In genomic region chr18:48790226-48790863, GRCh38 we compare ENCODE assay signal across 12 cellular contexts.
DNase-seq lines count a peak whose midpoint lies in the region; ATAC-seq, FAIRE-seq and TF ChIP-seq lines count a peak whose summit lies in the region.
"Had no signal": no experiment of that assay in that cellular context is flagged by ENCODE, and none has a peak within 500 bp of the region (broad histone marks: within the 10 kb centered on the region; RNA-seq: fewer than 3 reads in every experiment).

No MANE protein-coding gene starts in this region.

- no peak overlapping the region for H2AFZ ChIP-seq in HepG2 (ENCODE audit: low read length)

- no peaks in the 10 kb centered on the region for H3K79me2 ChIP-seq in HepG2 (ENCODE audit: insufficient read depth, low read length)

- CTCF ChIA-PET in HepG2 (lab: Yijun Ruan, JAX; ENCODE audit: low intra/inter-chr PET ratio, low total read pairs) (no interaction called here), HEK293T (lab: Yijun Ruan, JAX) (no interaction called here)

- H3K27ac ChIP-seq in liver (ENCODE audit: low read depth in 1 of 2, low read length in 2 of 2) (peak overlapping the region; percentile 75 to 80), HepG2 (ENCODE audit: extremely low read length, insufficient read depth, low read length) (no peak overlapping the region)
- H3K27ac ChIP-seq: prostate gland had no signal

- FAIRE-seq in HepG2 (lab: Jason Lieb, UNC), result no peak

- TF ChIP-seq CTCF in liver (IDR thresholded peaks at IDR 0.05; ENCODE audit: low read depth, low read length, missing input control), result no peak
- TF ChIP-seq CTCF in HepG2 (CRISPR knock-in tag; IDR thresholded peaks at IDR 0.05), result no peak
- TF ChIP-seq CTCF in omental fat pad (IDR thresholded peaks at IDR 0.05), result no peak

- TF ChIP-seq RAD21 in liver (IDR thresholded peaks at IDR 0.05), result peak; percentile 41 to 44
- TF ChIP-seq RAD21 in HepG2 (CRISPR knock-in tag; IDR thresholded peaks at IDR 0.05), result no peak

- TF ChIP-seq POLR2A in HepG2 (IDR thresholded peaks at IDR 0.05; ENCODE audit: insufficient read depth in 1 of 2, low read depth in 2 of 2, low read length in 2 of 2), result no peak

- DNase-seq in HepG2 (ENCODE audit: low spot score), result no peak
- DNase-seq in omental fat pad (ENCODE audit: low spot score), result peak; percentile 51
- DNase-seq in NCI-H1092 (lab: John Stamatoyannopoulos, UW), result no peak
- no peak for DNase-seq in retina
- DNase-seq in HEK293T (ENCODE audit: extremely low spot score), result no peak
- DNase-seq: activated CD4-positive, alpha-beta memory T cell treated with anti-CD3 and anti-CD28 coated beads, Interleukin-2, amount 10 ng/mL, durations not matched to agents 7 days and 5 days; H9; NCI-H774 had no signal

- H4K20me1 ChIP-seq in HepG2 (ENCODE audit: insufficient read depth, low read length), result no peaks in the 10 kb centered on the region

- WGBS in liver, result 73% methylated on average over 22 of the region's 22 CpGs
- WGBS in HepG2 (ENCODE audit: low lambda C conversion rate), result 99% methylated on average over 16 of the region's 22 CpGs

- intact Hi-C loops in HepG2 (cut with micrococcal nuclease; ENCODE audit: unreplicated experiment), result no loop called here

- H3K4me3 ChIP-seq in liver (ENCODE audit: low read depth in 1 of 3, low read length in 3 of 3) (no peak overlapping the region), HepG2 (replicated peaks in 1 of 3; ENCODE audit: insufficient read depth in 1 of 3, low read depth in 2 of 3, low read length in 3 of 3) (no peak overlapping the region)
- H3K4me3 ChIP-seq: prostate gland had no signal

- ATAC-seq in HepG2 (no peak), esophagus mucosa (peak; percentile 36), omental fat pad (ENCODE audit: low FRiP score) (peak; percentile 57), HG03135 (IDR thresholded peaks at IDR 0.05; ENCODE audit: unreplicated experiment) (no peak)

- POLR2A ChIA-PET in HepG2 (lab: Yijun Ruan, JAX), result no interaction called here
- POLR2A ChIA-PET in HEK293T (lab: Yijun Ruan, JAX), result no interaction called here

- no peak overlapping the region for H3K4me2 ChIP-seq in HepG2 (ENCODE audit: low read depth, low read length)

- no TSS peak for BruUV-seq in HepG2 (replicated peaks; lab: Mats Ljungman, UMichigan)

- TF ChIP-seq EP300 in HepG2 (IDR thresholded peaks at IDR 0.05; ENCODE audit: low read depth in 2 of 2, low read length in 2 of 2) (no peak), HepG2 (CRISPR knock-in tag; IDR thresholded peaks at IDR 0.05; ENCODE audit: borderline replicate concordance) (no peak)

- no peak overlapping the region for H3K9ac ChIP-seq in liver (ENCODE audit: low read depth in 1 of 2, low read length in 2 of 2)
- no peak overlapping the region for H3K9ac ChIP-seq in HepG2 (ENCODE audit: insufficient read depth, low read depth, low read length)

- in situ Hi-C loops in HepG2 (cut with HindIII; ENCODE audit: extremely low pct_ligation_motif_present, low pct_unique_long_range_greater_than_20kb), result no loop called here

- H3K36me3 ChIP-seq in liver (ENCODE audit: control insufficient read depth in 4 of 4, insufficient read depth in 3 of 4, low read depth in 1 of 4, low read length in 3 of 4) (peaks cover 0 to 3% (median 0%) of the 10 kb centered on the region in 4 donors), HepG2 (replicated peaks in 1 of 2; ENCODE audit: control insufficient read depth in 1 of 2, insufficient read depth in 2 of 2, low read length in 2 of 2) (peaks cover 0 to 46% of the 10 kb centered on the region in 2 experiments; a peak in 3 of 5 replicates)
- H3K36me3 ChIP-seq: prostate gland had no signal

- H3K9me3 ChIP-seq in liver (ENCODE audit: control insufficient read depth in 4 of 4, low read length in 3 of 4), result no peaks in the 10 kb centered on the region
- no peaks in the 10 kb centered on the region for H3K9me3 ChIP-seq in HepG2 (ENCODE audit: low read length)
- H3K9me3 ChIP-seq: prostate gland had no signal

- H3K27me3 ChIP-seq in liver (ENCODE audit: control insufficient read depth in 4 of 4, insufficient read depth in 4 of 4, low read length in 3 of 4) (no peaks in the 10 kb centered on the region), HepG2 (ENCODE audit: control insufficient read depth in 1 of 2, insufficient read depth in 2 of 2, low read length in 2 of 2) (no peaks in the 10 kb centered on the region)

- peaks cover 0 to 5% (median 0%) of the 10 kb centered on the region in 4 donors for H3K4me1 ChIP-seq in liver (ENCODE audit: control insufficient read depth in 4 of 4, insufficient read depth in 4 of 4, low read length in 3 of 4)
- no peaks in the 10 kb centered on the region for H3K4me1 ChIP-seq in HepG2 (ENCODE audit: insufficient read depth, low read length)
- H3K4me1 ChIP-seq: prostate gland had no signal

TF ChIP-seq in liver, 16 proteins besides CTCF, POLR2A, EP300 and RAD21 (continues in another document):
- TF ChIP-seq SP1 (IDR thresholded peaks at IDR 0.05) (peak; percentile 35), EGR1 (IDR thresholded peaks at IDR 0.05; ENCODE audit: low read depth in 2 of 2) (no peak), RXRA (IDR thresholded peaks at IDR 0.05) (peak; percentile 73 to 92), HNF4A (conservative IDR thresholded peaks at IDR 0.05) (no peak), ZBTB33 (IDR thresholded peaks at IDR 0.05) (no peak), ATF3 (IDR thresholded peaks at IDR 0.05) (no peak)

TF ChIP-seq in HepG2, 621 proteins besides CTCF, POLR2A, EP300 and RAD21 (continues in another document):
- no peak for TF ChIP-seq NFE2L1 (CRISPR knock-in tag; IDR thresholded peaks at IDR 0.05; ENCODE audit: borderline replicate concordance)
- no peak for TF ChIP-seq RFXAP (CRISPR knock-in tag; IDR thresholded peaks at IDR 0.05; ENCODE audit: borderline replicate concordance)
- no peak for TF ChIP-seq MBD4 (IDR thresholded peaks at IDR 0.05; ENCODE audit: borderline replicate concordance, low read length)

TF ChIP-seq in HEK293T, 16 proteins besides CTCF, POLR2A, EP300 and RAD21:
- TF ChIP-seq FOXK2 (IDR thresholded peaks at IDR 0.05), result no peak
- TF ChIP-seq BHLHE40 (IDR thresholded peaks at IDR 0.05; ENCODE audit: borderline replicate concordance), result no peak
- no peak for TF ChIP-seq ARNT (IDR thresholded peaks at IDR 0.05)
- no peak for TF ChIP-seq LEF1 (IDR thresholded peaks at IDR 0.05; ENCODE audit: borderline replicate concordance)

Comparison
In these comparisons a context has a peak if more than half of its experiments do, and no peak if none do; other contexts are left out.
1. ATAC-seq: peak in esophagus mucosa (single experiment) and omental fat pad (single experiment); none in HepG2 (single experiment) and HG03135 (single experiment).